In genomic region chr5:112417931-112418358, GRCh38 we compare ENCODE assay signal across 9 cellular contexts. TPM values are rescaled to one million over a fixed set of nuclear protein-coding genes. Genes with fewer than 3 reads are reported as not detected.
DNase-seq lines count a peak whose midpoint lies in the region; ATAC-seq and TF ChIP-seq lines count a peak whose summit lies in the region.
"Had no signal": no experiment of that assay in that cellular context is flagged by ENCODE, and none has a peak within 500 bp of the region (broad histone marks: within the 10 kb centered on the region; RNA-seq: fewer than 3 reads in every experiment).

No MANE protein-coding gene starts in this region.

- no peaks in the 10 kb centered on the region for H3K36me3 ChIP-seq in GM06990 (ENCODE audit: control insufficient read depth, insufficient read depth, low read length)

- H3K27ac ChIP-seq in right cardiac atrium (ENCODE audit: low read length), result peak overlapping the region; percentile 93
- H3K27ac ChIP-seq: SK-N-MC had no signal

- no peaks in the 10 kb centered on the region for H3K36me3 Mint-ChIP-seq in activated naive CD8-positive, alpha-beta T cell treated with anti-CD3 and anti-CD28 coated beads, Interleukin-2, amount 50 U/mL, for 24 hours (ENCODE audit: low read depth)

- TF ChIP-seq CTCF in GM06990 (IDR thresholded peaks at IDR 0.05; ENCODE audit: insufficient read depth, low read length, poor library complexity, severe bottlenecking), result no peak
- no peak for TF ChIP-seq CTCF in retinal pigment epithelial cell (conservative IDR thresholded peaks at IDR 0.05; ENCODE audit: low read depth, low read length)

- H3K9me3 ChIP-seq in right cardiac atrium (ENCODE audit: control insufficient read depth, low read length), result no peaks in the 10 kb centered on the region

- peak overlapping the region; percentile 69 for H3K4me3 Mint-ChIP-seq in activated naive CD8-positive, alpha-beta T cell treated with anti-CD3 and anti-CD28 coated beads, Interleukin-2, amount 50 U/mL, for 24 hours

- H3K4me1 ChIP-seq in right cardiac atrium (ENCODE audit: control insufficient read depth, insufficient read depth, low read length), result peaks cover 4% of the 10 kb centered on the region

- H3K27me3 Mint-ChIP-seq in activated naive CD8-positive, alpha-beta T cell treated with anti-CD3 and anti-CD28 coated beads, Interleukin-2, amount 50 U/mL, for 24 hours, result peaks cover 65% of the 10 kb centered on the region

- no peak overlapping the region for H3K27ac Mint-ChIP-seq in activated naive CD8-positive, alpha-beta T cell treated with anti-CD3 and anti-CD28 coated beads, Interleukin-2, amount 50 U/mL, for 24 hours

- DNase-seq in GM06990 (ENCODE audit: extremely low read depth, insufficient read length), result peak; percentile 24
- DNase-seq in NCI-H2029 treated with DMSO at 0.1 percent for 48 hours (lab: John Stamatoyannopoulos, UW), result peak; percentile 43
- DNase-seq in activated naive CD8-positive, alpha-beta T cell treated with anti-CD3 and anti-CD28 coated beads, Interleukin-2, amount 50 U/mL, for 24 hours, result peak; percentile 44
- peak; percentile 76 to 92 (median 86) for DNase-seq in right cardiac atrium
- DNase-seq in retinal pigment epithelial cell (ENCODE audit: low read depth), result no peak
- DNase-seq in hepatic stellate cell (ENCODE audit: low spot score), result no peak

- H3K27me3 ChIP-seq in GM06990 (replicated peaks; ENCODE audit: control insufficient read depth, insufficient read depth, low read length), result peaks cover 2% of the 10 kb centered on the region; the same call in 1 of the 2 replicates
- no peaks in the 10 kb centered on the region for H3K27me3 ChIP-seq in right cardiac atrium (ENCODE audit: control insufficient read depth, insufficient read depth)

- peak overlapping the region; percentile 71 for H3K4me3 ChIP-seq in GM06990 (replicated peaks; ENCODE audit: low read depth, low read length)
- H3K4me3 ChIP-seq in right cardiac atrium (ENCODE audit: low read length), result peak overlapping the region; percentile 85
- peak overlapping the region; percentile 83 for H3K4me3 ChIP-seq in retinal pigment epithelial cell (ENCODE audit: low read length)
- H3K4me3 ChIP-seq: SK-N-MC had no signal

- intact Hi-C loops in right cardiac atrium (cut with DNase I), result loop anchor here in 2 of 4 donors (10.0 kb wide), 3 partner anchors 73 to 233 kb away; no protein-coding TSS in a partner anchor

- ATAC-seq in GM21576 (IDR thresholded peaks at IDR 0.05; ENCODE audit: unreplicated experiment) (peak; percentile 44), right cardiac atrium (peak; percentile 19 to 36), GM21825 (IDR thresholded peaks at IDR 0.05; ENCODE audit: unreplicated experiment) (no peak)
- ATAC-seq in activated naive CD8-positive, alpha-beta T cell treated with anti-CD3 and anti-CD28 coated beads, Interleukin-2, amount 50 U/mL, for 24 hours, result peak; percentile 45

- WGBS in right cardiac atrium, result under 1% methylated on average over 14 of the region's 14 CpGs

- H3K4me1 Mint-ChIP-seq in activated naive CD8-positive, alpha-beta T cell treated with anti-CD3 and anti-CD28 coated beads, Interleukin-2, amount 50 U/mL, for 24 hours, result peaks cover 10% of the 10 kb centered on the region

- no peaks in the 10 kb centered on the region for H3K9me3 Mint-ChIP-seq in activated naive CD8-positive, alpha-beta T cell treated with anti-CD3 and anti-CD28 coated beads, Interleukin-2, amount 50 U/mL, for 24 hours

RNA-seq across cellular contexts. Expression of gene EPB41L4A, which starts 1.1 kb away (rescaled TPM):
- 10 to 100 TPM; 24.9 to 43.7 (median 27.3) TPM for total RNA-seq in right cardiac atrium
- polyA plus RNA-seq in right cardiac atrium, result 9.2 TPM

Comparison
In these comparisons a context has a peak if more than half of its experiments do, and no peak if none do; other contexts are left out.
1. DNase-seq: peak in GM06990 (single experiment), NCI-H2029 treated with DMSO at 0.1 percent for 48 hours (single experiment), activated naive CD8-positive, alpha-beta T cell treated with anti-CD3 and anti-CD28 coated beads, Interleukin-2, amount 50 U/mL, for 24 hours (single experiment) and right cardiac atrium (3 of 3); none in retinal pigment epithelial cell (single experiment) and hepatic stellate cell (single experiment).
2. Peak in every context shown above with its lines, with median percentiles within 50 percentile points of each other: H3K4me3 ChIP-seq.